Comparison of ENCODE assay signal across 9 cellular contexts in the genomic region with DNA sequence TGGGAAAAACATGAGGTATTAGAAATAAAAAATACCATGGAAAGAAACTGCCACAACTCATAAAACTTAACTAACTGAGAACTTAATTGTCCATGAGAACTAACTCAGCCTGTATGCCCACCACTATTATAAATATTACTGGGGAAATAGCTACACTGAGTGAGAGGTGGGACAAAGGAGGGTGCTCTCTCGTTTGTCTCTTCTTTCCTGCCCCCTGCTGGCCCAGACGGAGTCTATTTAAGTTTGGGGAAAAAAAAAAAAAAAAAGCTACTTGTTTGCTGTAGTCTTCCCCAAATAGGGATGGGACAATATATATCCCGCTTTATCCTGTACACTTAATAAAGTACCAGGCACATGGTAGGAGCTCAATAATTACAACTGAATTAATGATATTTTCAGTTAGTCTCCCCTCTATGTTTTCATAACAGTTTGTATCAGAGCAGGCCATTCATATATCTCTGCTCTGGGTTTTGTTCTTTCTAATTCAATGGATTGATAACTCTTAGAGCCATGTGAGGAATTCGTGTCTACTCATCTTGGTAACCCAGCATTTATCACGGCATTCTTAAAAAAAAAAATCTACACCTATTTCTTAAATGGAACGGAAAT.
A peak's percentile ranks its signal among the peaks of the same experiment; 100 is the strongest.
DNase-seq lines count a peak whose midpoint lies in the region; FAIRE-seq and TF ChIP-seq lines count a peak whose summit lies in the region.
"Had no signal": no experiment of that assay in that cellular context is flagged by ENCODE, and none has a peak within 500 bp of the region (broad histone marks: within the 10 kb centered on the region; RNA-seq: fewer than 3 reads in every experiment).

No MANE protein-coding gene starts in this region.

- H3K79me2 ChIP-seq in astrocyte (ENCODE audit: insufficient read depth, low read length), result no peaks in the 10 kb centered on the region

- H3K36me3 Mint-ChIP-seq in astrocyte (ENCODE audit: low read depth, unreplicated experiment), result no peaks in the 10 kb centered on the region
- H3K36me3 Mint-ChIP-seq in nephron (ENCODE audit: low read depth), result no peaks in the 10 kb centered on the region

- DNase-seq in DMS53 (lab: John Stamatoyannopoulos, UW), result peak; percentile 57
- no peak for DNase-seq in DMS53 treated with DMSO at 0.1 percent for 48 hours (lab: John Stamatoyannopoulos, UW; ENCODE audit: unreplicated experiment)
- DNase-seq in astrocyte (ENCODE audit: low read depth), result no peak
- no peak for DNase-seq in T-helper 1 cell
- no peak for DNase-seq in islet precursor cell
- DNase-seq in amniotic stem cell (lab: John Stamatoyannopoulos, UW), result no peak

- H3K9ac ChIP-seq in astrocyte (ENCODE audit: low read length), result no peak overlapping the region

- H3K9me3 ChIP-seq in astrocyte (ENCODE audit: insufficient read depth, low read depth, low read length), result no peaks in the 10 kb centered on the region

- H3K27me3 ChIP-seq in astrocyte (ENCODE audit: insufficient read depth, low read length), result no peaks in the 10 kb centered on the region

- H2AFZ ChIP-seq in astrocyte (ENCODE audit: low read depth, low read length), result no peak overlapping the region

- H3K36me3 ChIP-seq in astrocyte (ENCODE audit: insufficient read depth, low read length), result no peaks in the 10 kb centered on the region

- H3K27ac ChIP-seq in astrocyte (ENCODE audit: low read depth, low read length), result no peak overlapping the region

- H3K4me3 ChIP-seq in astrocyte (ENCODE audit: insufficient read depth, low read depth, low read length), result no peak overlapping the region

- TF ChIP-seq CTCF in LNCAP (IDR thresholded peaks at IDR 0.05) (peak; percentile 32), astrocyte (IDR thresholded peaks at IDR 0.05; ENCODE audit: insufficient read depth, low read depth, low read length) (peak; percentile 31), nephron (IDR thresholded peaks at IDR 0.05; ENCODE audit: unreplicated experiment in 3 of 3) (peak; percentile 25 to 44 (median 30))

- no peaks in the 10 kb centered on the region for H3K27me3 Mint-ChIP-seq in astrocyte (ENCODE audit: low read depth, unreplicated experiment)
- H3K27me3 Mint-ChIP-seq in nephron (ENCODE audit: low read depth), result no peaks in the 10 kb centered on the region

- no peak overlapping the region for H3K4me2 ChIP-seq in astrocyte (ENCODE audit: low read length)

- H3K4me1 Mint-ChIP-seq in astrocyte (ENCODE audit: low read depth, unreplicated experiment) (no peaks in the 10 kb centered on the region), nephron (peaks cover 19% of the 10 kb centered on the region)

- H3K4me1 ChIP-seq in astrocyte (ENCODE audit: insufficient read depth, low read length), result no peaks in the 10 kb centered on the region

- H3K27ac Mint-ChIP-seq in astrocyte (ENCODE audit: unreplicated experiment) (no peak overlapping the region), nephron (peak overlapping the region in 1 of 3 experiments; percentile 35)

- no peak overlapping the region for H3K4me3 Mint-ChIP-seq in astrocyte (ENCODE audit: unreplicated experiment)
- no peak overlapping the region for H3K4me3 Mint-ChIP-seq in nephron

- H4K20me1 ChIP-seq in astrocyte (ENCODE audit: insufficient read depth, low read length), result no peaks in the 10 kb centered on the region

- FAIRE-seq in astrocyte (lab: Jason Lieb, UNC), result no peak
- FAIRE-seq: A204.1 had no signal

- H3K9me3 Mint-ChIP-seq in astrocyte (ENCODE audit: unreplicated experiment) (no peaks in the 10 kb centered on the region), nephron (peaks cover 14% of the 10 kb centered on the region)
